Comparison of ENCODE assay signal across 25 cellular contexts in genomic region chr14:104284636-104285482, GRCh38.
DNase-seq lines count a peak whose midpoint lies in the region; TF ChIP-seq lines count a peak whose summit lies in the region.
"Had no signal": no experiment of that assay in that cellular context is flagged by ENCODE, and none has a peak within 500 bp of the region (broad histone marks: within the 10 kb centered on the region; RNA-seq: fewer than 3 reads in every experiment).

No MANE protein-coding gene starts in this region.

- H3K4me1 Mint-ChIP-seq in CD14-positive monocyte (no peaks in the 10 kb centered on the region), neural progenitor cell (peaks cover 45% of the 10 kb centered on the region)
- H3K4me1 Mint-ChIP-seq: activated B cell treated with CpG ODN at 0.5 μM for 24 hours; activated CD4-positive, alpha-beta memory T cell treated with anti-CD3 and anti-CD28 coated beads, Interleukin-2, amount 10 ng/mL, durations not matched to agents 7 days and 5 days; CD4-positive, CD25-positive, alpha-beta regulatory T cell had no signal

- H3K36me3 ChIP-seq in left ventricle myocardium inferior (no peaks in the 10 kb centered on the region), neural progenitor cell (no peaks in the 10 kb centered on the region)
- H3K36me3 ChIP-seq: adrenal gland, thoracic aorta had no signal

- H3K27ac Mint-ChIP-seq in CD14-positive monocyte (no peak overlapping the region), neural progenitor cell (no peak overlapping the region)
- H3K27ac Mint-ChIP-seq: activated B cell treated with CpG ODN at 0.5 μM for 24 hours; activated CD4-positive, alpha-beta memory T cell treated with anti-CD3 and anti-CD28 coated beads, Interleukin-2, amount 10 ng/mL, durations not matched to agents 7 days and 5 days; CD4-positive, CD25-positive, alpha-beta regulatory T cell; effector memory CD8-positive, alpha-beta T cell had no signal

- H3K9me3 Mint-ChIP-seq in CD14-positive monocyte (peaks cover 0 to 9% (median 2%) of the 10 kb centered on the region in 7 donors), neural progenitor cell (peaks cover 5% of the 10 kb centered on the region)

- H3K4me3 Mint-ChIP-seq in CD14-positive monocyte (no peak overlapping the region), neural progenitor cell (no peak overlapping the region)
- H3K4me3 Mint-ChIP-seq: activated B cell treated with CpG ODN at 0.5 μM for 24 hours; activated CD4-positive, alpha-beta memory T cell treated with anti-CD3 and anti-CD28 coated beads, Interleukin-2, amount 10 ng/mL, durations not matched to agents 7 days and 5 days; CD4-positive, CD25-positive, alpha-beta regulatory T cell; effector memory CD8-positive, alpha-beta T cell had no signal

- H3K36me3 Mint-ChIP-seq in CD14-positive monocyte: no peaks in the 10 kb centered on the region
- H3K36me3 Mint-ChIP-seq in neural progenitor cell: no peaks in the 10 kb centered on the region
- H3K36me3 Mint-ChIP-seq: CD4-positive, CD25-positive, alpha-beta regulatory T cell had no signal

- H3K27me3 ChIP-seq in left ventricle myocardium inferior (ENCODE audit: low read depth) (peaks cover 12% of the 10 kb centered on the region), neural progenitor cell (no peaks in the 10 kb centered on the region)
- H3K27me3 ChIP-seq: adrenal gland, foreskin keratinocyte had no signal

- TF ChIP-seq CTCF in CD14-positive monocyte (IDR thresholded peaks at IDR 0.05): no peak
- no peak for TF ChIP-seq CTCF in left ventricle myocardium inferior (IDR thresholded peaks at IDR 0.05; ENCODE audit: borderline replicate concordance)
- no peak for TF ChIP-seq CTCF in neural progenitor cell (IDR thresholded peaks at IDR 0.05)

- H3K4me3 ChIP-seq in left ventricle myocardium inferior: no peak overlapping the region
- no peak overlapping the region for H3K4me3 ChIP-seq in neural progenitor cell
- H3K4me3 ChIP-seq: adrenal gland, lung, thoracic aorta had no signal

- intact Hi-C loops in CD14-positive monocyte (cut with micrococcal nuclease) (no loop called here), left ventricle myocardium inferior (cut with micrococcal nuclease) (no loop called here), posterior vena cava (cut with DNase I) (no loop called here)

- H3K4me2 ChIP-seq in neural progenitor cell: no peak overlapping the region

- no peaks in the 10 kb centered on the region for H3K9me3 ChIP-seq in left ventricle myocardium inferior (replicated peaks)
- H3K9me3 ChIP-seq in neural progenitor cell (ENCODE audit: low read depth): no peaks in the 10 kb centered on the region
- H3K9me3 ChIP-seq: adrenal gland, thoracic aorta had no signal

- H3K27me3 Mint-ChIP-seq in CD14-positive monocyte (ENCODE audit: low read depth in 3 of 3) (peaks cover 0 to 4% (median 1%) of the 10 kb centered on the region in 3 donors), neural progenitor cell (ENCODE audit: insufficient read depth, low read depth) (peaks cover 21% of the 10 kb centered on the region)
- H3K27me3 Mint-ChIP-seq: activated B cell treated with CpG ODN at 0.5 μM for 24 hours; activated CD4-positive, alpha-beta memory T cell treated with anti-CD3 and anti-CD28 coated beads, Interleukin-2, amount 10 ng/mL, durations not matched to agents 7 days and 5 days had no signal

- no peaks in the 10 kb centered on the region for H4K20me1 ChIP-seq in neural progenitor cell (ENCODE audit: low read depth)

- H3K4me1 ChIP-seq in left ventricle myocardium inferior (peaks cover 5% of the 10 kb centered on the region), neural progenitor cell (peaks cover 15% of the 10 kb centered on the region)
- H3K4me1 ChIP-seq: adrenal gland, foreskin keratinocyte had no signal

- H3K9ac ChIP-seq in neural progenitor cell: no peak overlapping the region

- DNase-seq in CD14-positive monocyte (ENCODE audit: low spot score) (peak; percentile 29), NCI-H526 treated with DMSO at 0.1 percent for 48 hours (lab: John Stamatoyannopoulos, UW) (peak; percentile 36), left ventricle myocardium inferior (peak; percentile 13), posterior vena cava (ENCODE audit: low spot score) (peak; percentile 71), neural progenitor cell (ENCODE audit: low spot score) (no peak), NCI-H524 (lab: John Stamatoyannopoulos, UW) (no peak), NOMO-1 treated with DMSO at 0.1 percent for 48 hours (lab: John Stamatoyannopoulos, UW; ENCODE audit: unreplicated experiment) (no peak)
- DNase-seq: activated B cell treated with CpG ODN at 0.5 μM for 24 hours; activated CD4-positive, alpha-beta memory T cell treated with anti-CD3 and anti-CD28 coated beads, Interleukin-2, amount 10 ng/mL, durations not matched to agents 7 days and 5 days; activated gamma-delta T cell; activated T-cell treated with anti-CD3 and anti-CD28 coated beads for 4 hours; CD4-positive, CD25-positive, alpha-beta regulatory T cell; effector memory CD8-positive, alpha-beta T cell; foreskin keratinocyte; NCI-H1048; NCI-H1930; nucleus accumbens; OCI-M1; retina; stimulated activated naive CD4-positive, alpha-beta T cell treated with Interleukin-2 at 50 U/mL for 16 hours; SW 1271; T1000 had no signal

- no peak overlapping the region for H2AFZ ChIP-seq in neural progenitor cell (replicated peaks)

- no peaks in the 10 kb centered on the region for H3K79me2 ChIP-seq in neural progenitor cell (ENCODE audit: low read depth)

- no peak overlapping the region for H3K27ac ChIP-seq in left ventricle myocardium inferior (replicated peaks)
- no peak overlapping the region for H3K27ac ChIP-seq in neural progenitor cell
- H3K27ac ChIP-seq: adrenal gland, foreskin keratinocyte, thoracic aorta had no signal

- H3F3A ChIP-seq in neural progenitor cell (ENCODE audit: low read depth): peaks cover 13% of the 10 kb centered on the region

Comparison
In these comparisons a context has a peak if more than half of its experiments do, and no peak if none do; other contexts are left out.
1. DNase-seq: peak in CD14-positive monocyte (single experiment), NCI-H526 treated with DMSO at 0.1 percent for 48 hours (single experiment), left ventricle myocardium inferior (single experiment) and posterior vena cava (single experiment); none in neural progenitor cell (single experiment), NCI-H524 (0 of 2) and NOMO-1 treated with DMSO at 0.1 percent for 48 hours (single experiment).